In genomic region chr2:96267159-96267971, GRCh38 we compare ENCODE assay signal across 1 cellular context.
TF ChIP-seq lines count a peak whose summit lies in the region.

No MANE protein-coding gene starts in this region.

TF ChIP-seq in HepG2, 621 proteins besides CTCF, POLR2A, EP300 and RAD21 (continued from another document and continues in another):
- no peak; the same call in 1 of the 2 replicates for TF ChIP-seq ZNF687 (CRISPR knock-in tag; IDR thresholded peaks at IDR 0.05)
- TF ChIP-seq LCORL (IDR thresholded peaks at IDR 0.05), result no peak
- TF ChIP-seq LCORL (CRISPR knock-in tag; IDR thresholded peaks at IDR 0.05), result no peak
- peak; percentile 23 for TF ChIP-seq YY1 (IDR thresholded peaks at IDR 0.05; ENCODE audit: insufficient read depth, insufficient replicate concordance, low read depth, low read length)
- no peak for TF ChIP-seq SETDB1 (CRISPR knock-in tag; IDR thresholded peaks at IDR 0.05; ENCODE audit: borderline replicate concordance)
- no peak for TF ChIP-seq ZFAT (CRISPR knock-in tag; conservative IDR thresholded peaks at IDR 0.05)
- 0 out of 2 replicates have a peak, but pooled peaks have one; percentile 34 for TF ChIP-seq ZNF607 (CRISPR knock-in tag; IDR thresholded peaks at IDR 0.05; ENCODE audit: borderline replicate concordance)
- no peak for TF ChIP-seq FLYWCH1 (CRISPR knock-in tag; IDR thresholded peaks at IDR 0.05)
- TF ChIP-seq ELF4 (CRISPR knock-in tag; IDR thresholded peaks at IDR 0.05; ENCODE audit: borderline replicate concordance), result no peak
- no peak for TF ChIP-seq KDM4B (CRISPR knock-in tag; IDR thresholded peaks at IDR 0.05)
- no peak for TF ChIP-seq E2F2 (CRISPR knock-in tag; IDR thresholded peaks at IDR 0.05; ENCODE audit: borderline replicate concordance)
- TF ChIP-seq ZBTB7A (CRISPR knock-in tag; IDR thresholded peaks at IDR 0.05), result no peak
- TF ChIP-seq ZNF180 (CRISPR knock-in tag; IDR thresholded peaks at IDR 0.05; ENCODE audit: borderline replicate concordance, low read depth), result no peak
- TF ChIP-seq ZNF883 (CRISPR knock-in tag; IDR thresholded peaks at IDR 0.05; ENCODE audit: not compliant biosample characterization), result peak; percentile 20
- TF ChIP-seq ZNF550 (CRISPR knock-in tag; IDR thresholded peaks at IDR 0.05; ENCODE audit: borderline replicate concordance), result no peak
- no peak for TF ChIP-seq WIZ (CRISPR knock-in tag; IDR thresholded peaks at IDR 0.05)
- 0 out of 2 replicates have a peak, but pooled peaks have one; percentile 12 for TF ChIP-seq NFIB (CRISPR knock-in tag; IDR thresholded peaks at IDR 0.05; ENCODE audit: borderline replicate concordance)
- no peak for TF ChIP-seq ZNF652 (CRISPR knock-in tag; IDR thresholded peaks at IDR 0.05; ENCODE audit: borderline replicate concordance, low read depth)
- TF ChIP-seq ZIK1 (CRISPR knock-in tag; IDR thresholded peaks at IDR 0.05; ENCODE audit: borderline replicate concordance, low read depth), result no peak
- no peak for TF ChIP-seq CEBPG (CRISPR knock-in tag; IDR thresholded peaks at IDR 0.05)
- no peak for TF ChIP-seq AGO2 (optimal IDR thresholded peaks at IDR 0.05; ENCODE audit: low read depth, low read length)
- TF ChIP-seq HNF1B (CRISPR knock-in tag; IDR thresholded peaks at IDR 0.05), result peak; percentile 72; the same call in 1 of the 2 replicates
- TF ChIP-seq ZNF503 (CRISPR knock-in tag; IDR thresholded peaks at IDR 0.05), result no peak
- TF ChIP-seq POGZ (CRISPR knock-in tag; IDR thresholded peaks at IDR 0.05), result no peak
- TF ChIP-seq MEIS2 (CRISPR knock-in tag; IDR thresholded peaks at IDR 0.05), result 0 out of 2 replicates have a peak, but pooled peaks have one; percentile 10
- TF ChIP-seq NCOA2 (CRISPR knock-in tag; IDR thresholded peaks at IDR 0.05), result no peak
- no peak; the same call in 1 of the 2 replicates for TF ChIP-seq SNAI1 (CRISPR knock-in tag; IDR thresholded peaks at IDR 0.05; ENCODE audit: borderline replicate concordance)
- no peak for TF ChIP-seq JUN (CRISPR knock-in tag; IDR thresholded peaks at IDR 0.05)
- no peak for TF ChIP-seq NFIC (IDR thresholded peaks at IDR 0.05; ENCODE audit: low read length)
- no peak for TF ChIP-seq ZNF572 (CRISPR knock-in tag; IDR thresholded peaks at IDR 0.05)
- TF ChIP-seq REST (IDR thresholded peaks at IDR 0.05; ENCODE audit: borderline replicate concordance in 1 of 2, low read depth in 1 of 2, low read length in 2 of 2), result no peak
- TF ChIP-seq ZNF562 (CRISPR knock-in tag; IDR thresholded peaks at IDR 0.05; ENCODE audit: borderline replicate concordance), result no peak
- TF ChIP-seq ELF1 (CRISPR knock-in tag; IDR thresholded peaks at IDR 0.05), result no peak
- TF ChIP-seq ZNF513 (CRISPR knock-in tag; conservative IDR thresholded peaks at IDR 0.05), result no peak
- no peak for TF ChIP-seq PCBP1 (IDR thresholded peaks at IDR 0.05; ENCODE audit: borderline replicate concordance, low read depth, low read length)
- TF ChIP-seq IRF1 (CRISPR knock-in tag; IDR thresholded peaks at IDR 0.05; ENCODE audit: low read depth), result no peak
- TF ChIP-seq MAZ (IDR thresholded peaks at IDR 0.05; ENCODE audit: borderline replicate concordance, low read depth, low read length), result no peak
- TF ChIP-seq MAZ (CRISPR knock-in tag; IDR thresholded peaks at IDR 0.05; ENCODE audit: low read depth), result no peak
- no peak for TF ChIP-seq MXD4 (CRISPR knock-in tag; IDR thresholded peaks at IDR 0.05)
- no peak for TF ChIP-seq MTA3 (CRISPR knock-in tag; IDR thresholded peaks at IDR 0.05)
- TF ChIP-seq ZNF576 (CRISPR knock-in tag; IDR thresholded peaks at IDR 0.05), result 0 out of 2 replicates have a peak, but pooled peaks have one; percentile 21
- no peak for TF ChIP-seq ZBTB8A (CRISPR knock-in tag; IDR thresholded peaks at IDR 0.05; ENCODE audit: borderline replicate concordance, low read depth)
- no peak for TF ChIP-seq KLF12 (CRISPR knock-in tag; IDR thresholded peaks at IDR 0.05; ENCODE audit: borderline replicate concordance)
- TF ChIP-seq STAG1 (CRISPR knock-in tag; IDR thresholded peaks at IDR 0.05), result peak; percentile 80
- TF ChIP-seq ZFYVE20 (CRISPR knock-in tag; IDR thresholded peaks at IDR 0.05; ENCODE audit: borderline replicate concordance, low read depth), result no peak
- TF ChIP-seq FOXO4 (CRISPR knock-in tag; conservative IDR thresholded peaks at IDR 0.05), result no peak
- no peak for TF ChIP-seq ERF (CRISPR knock-in tag; IDR thresholded peaks at IDR 0.05)
- TF ChIP-seq AKAP8 (CRISPR knock-in tag; IDR thresholded peaks at IDR 0.05), result no peak
- no peak for TF ChIP-seq MTERF4 (CRISPR knock-in tag; IDR thresholded peaks at IDR 0.05)
- no peak for TF ChIP-seq HMG20B (CRISPR knock-in tag; conservative IDR thresholded peaks at IDR 0.05)
- peak; percentile 60; the same call in 1 of the 2 replicates for TF ChIP-seq SIN3A (IDR thresholded peaks at IDR 0.05; ENCODE audit: borderline replicate concordance, low read depth, low read length)
- TF ChIP-seq ZNF317 (CRISPR knock-in tag; IDR thresholded peaks at IDR 0.05), result no peak
- no peak for TF ChIP-seq ZFP1 (CRISPR knock-in tag; IDR thresholded peaks at IDR 0.05)
